In genomic region chr3:100613721-100614390, GRCh38 we compare ENCODE assay signal across 25 cellular contexts. TPM values are rescaled to one million over a fixed set of nuclear protein-coding genes. Genes with fewer than 3 reads are reported as not detected.
A peak's percentile ranks its signal among the peaks of the same experiment; 100 is the strongest.
DNase-seq lines count a peak whose midpoint lies in the region; ATAC-seq, FAIRE-seq and TF ChIP-seq lines count a peak whose summit lies in the region.
"Had no signal": no experiment of that assay in that cellular context is flagged by ENCODE, and none has a peak within 500 bp of the region (broad histone marks: within the 10 kb centered on the region; RNA-seq: fewer than 3 reads in every experiment).

No MANE protein-coding gene starts in this region.

- H3K9ac ChIP-seq in liver (ENCODE audit: low read depth in 1 of 2, low read length in 2 of 2), result peak overlapping the region in 1 of 2 donors; percentile 54

- peak overlapping the region; percentile 59 to 71 for H3K27ac ChIP-seq in liver (ENCODE audit: low read depth in 1 of 2, low read length in 2 of 2)
- H3K27ac ChIP-seq: SJCRH30, upper lobe of left lung had no signal

- H3K9me3 ChIP-seq in liver (ENCODE audit: control insufficient read depth in 4 of 4, low read length in 3 of 4), result no peaks in the 10 kb centered on the region
- H3K9me3 ChIP-seq: SJCRH30, upper lobe of left lung had no signal

- 34% methylated on average over 4 of the region's 4 CpGs for WGBS in liver

- peak in 1 of 2 donors; percentile 39 for TF ChIP-seq RAD21 in liver (IDR thresholded peaks at IDR 0.05)

- ATAC-seq in GM21825 (IDR thresholded peaks at IDR 0.05; ENCODE audit: unreplicated experiment), result peak; percentile 65
- peak; percentile 76 for ATAC-seq in HG03432 (IDR thresholded peaks at IDR 0.05; ENCODE audit: unreplicated experiment)
- ATAC-seq in GM19452 (IDR thresholded peaks at IDR 0.05; ENCODE audit: unreplicated experiment), result no peak
- no peak for ATAC-seq in GM19328 (IDR thresholded peaks at IDR 0.05; ENCODE audit: unreplicated experiment)
- ATAC-seq: left cardiac atrium; naive thymus-derived CD8-positive, alpha-beta T cell had no signal

- peak overlapping the region in 2 of 3 donors; percentile 11 to 19 for H3K4me3 ChIP-seq in liver (ENCODE audit: low read depth in 1 of 3, low read length in 3 of 3)
- H3K4me3 ChIP-seq: SJCRH30, upper lobe of left lung had no signal

- DNase-seq in GM18507 (ENCODE audit: extremely low spot score, insufficient read length, low read depth), result no peak
- DNase-seq in NCI-H2196 treated with DMSO at 0.1 percent for 48 hours (lab: John Stamatoyannopoulos, UW; ENCODE audit: unreplicated experiment), result no peak
- DNase-seq in NCI-H128 (lab: John Stamatoyannopoulos, UW; ENCODE audit: unreplicated experiment), result no peak
- DNase-seq: activated gamma-delta T cell; DMS79; HFFc6; hippocampal formation; left cardiac atrium; naive thymus-derived CD8-positive, alpha-beta T cell; NCI-H2107; retina; SJCRH30; stimulated activated CD4-positive, alpha-beta T cell treated with anti-CD3 and anti-CD28 coated beads, Interleukin-2, amount 100 ng/mL, for 24 hours; upper lobe of left lung had no signal

- no peaks in the 10 kb centered on the region for H3K27me3 ChIP-seq in liver (ENCODE audit: control insufficient read depth in 4 of 4, insufficient read depth in 4 of 4, low read length in 3 of 4)
- H3K27me3 ChIP-seq: SJCRH30, upper lobe of left lung had no signal

- no peak for TF ChIP-seq CTCF in liver (IDR thresholded peaks at IDR 0.05; ENCODE audit: low read depth, low read length, missing input control)

- H3K36me3 ChIP-seq in liver (ENCODE audit: control insufficient read depth in 4 of 4, insufficient read depth in 3 of 4, low read depth in 1 of 4, low read length in 3 of 4), result no peaks in the 10 kb centered on the region
- H3K36me3 ChIP-seq: SJCRH30, upper lobe of left lung had no signal

- peaks cover 2 to 21% (median 13%) of the 10 kb centered on the region in 4 donors for H3K4me1 ChIP-seq in liver (ENCODE audit: control insufficient read depth in 4 of 4, insufficient read depth in 4 of 4, low read length in 3 of 4)
- H3K4me1 ChIP-seq: SJCRH30, upper lobe of left lung had no signal

- peak; percentile 70 for FAIRE-seq in GM18507 (lab: Jason Lieb, UNC)
- FAIRE-seq: astrocyte, TTC549 had no signal

TF ChIP-seq in liver, 16 proteins besides CTCF, POLR2A, EP300 and RAD21:
- peak; percentile 31 for TF ChIP-seq FOXA2 (IDR thresholded peaks at IDR 0.05)
- peak; percentile 88 for TF ChIP-seq SP1 (IDR thresholded peaks at IDR 0.05)
- TF ChIP-seq ATF3 (IDR thresholded peaks at IDR 0.05), result no peak
- TF ChIP-seq GABPA (IDR thresholded peaks at IDR 0.05 in 1 of 2, conservative IDR thresholded peaks at IDR 0.05 in 1 of 2), result no peak
- peak; percentile 12 for TF ChIP-seq NR2F2 (IDR thresholded peaks at IDR 0.05)
- TF ChIP-seq YY1 (IDR thresholded peaks at IDR 0.05), result peak; percentile 59
- TF ChIP-seq HNF4G (IDR thresholded peaks at IDR 0.05), result peak; percentile 62
- peak; percentile 21 for TF ChIP-seq MAX (IDR thresholded peaks at IDR 0.05)
- peak; percentile 90 to 93 for TF ChIP-seq HNF4A (conservative IDR thresholded peaks at IDR 0.05)
- no peak for TF ChIP-seq EGR1 (IDR thresholded peaks at IDR 0.05; ENCODE audit: low read depth in 2 of 2)
- TF ChIP-seq REST (IDR thresholded peaks at IDR 0.05), result peak; percentile 55
- TF ChIP-seq JUND (IDR thresholded peaks at IDR 0.05), result peak in 1 of 2 donors; percentile 60
- TF ChIP-seq FOXA1 (IDR thresholded peaks at IDR 0.05), result no peak
- no peak for TF ChIP-seq TAF1 (conservative IDR thresholded peaks at IDR 0.05)
- TF ChIP-seq ZBTB33 (IDR thresholded peaks at IDR 0.05), result no peak
- TF ChIP-seq RXRA (IDR thresholded peaks at IDR 0.05), result peak; percentile 72 to 75
TF ChIP-seq in liver: peak in this region for 10.

RNA-seq across cellular contexts. Expression of gene ADGRG7, which starts 4.5 kb away (rescaled TPM):
- 10 to 100 TPM in 1 of 2 donors, 1 to 10 TPM in 1; 2.1 to 65.5 TPM for total RNA-seq in liver
- polyA plus RNA-seq in liver, result 10 to 100 TPM in 1 of 2 donors, 1 to 10 TPM in 1; 7.3 to 20.1 TPM
- total RNA-seq: astrocyte; dermis microvascular lymphatic vessel endothelial cell; fibroblast of lung; HFFc6; left cardiac atrium; M059J; naive thymus-derived CD8-positive, alpha-beta T cell; SJCRH30; upper lobe of left lung had no signal
- polyA plus RNA-seq: BJ; fibroblast of lung; naive thymus-derived CD8-positive, alpha-beta T cell had no signal

Comparison
In these comparisons a context has a peak if more than half of its experiments do, and no peak if none do; other contexts are left out.
1. ATAC-seq: peak in GM21825 (single experiment) and HG03432 (single experiment); none in GM19452 (single experiment) and GM19328 (single experiment).